ENCODE assay signal across 8 cellular contexts in the genomic region with DNA sequence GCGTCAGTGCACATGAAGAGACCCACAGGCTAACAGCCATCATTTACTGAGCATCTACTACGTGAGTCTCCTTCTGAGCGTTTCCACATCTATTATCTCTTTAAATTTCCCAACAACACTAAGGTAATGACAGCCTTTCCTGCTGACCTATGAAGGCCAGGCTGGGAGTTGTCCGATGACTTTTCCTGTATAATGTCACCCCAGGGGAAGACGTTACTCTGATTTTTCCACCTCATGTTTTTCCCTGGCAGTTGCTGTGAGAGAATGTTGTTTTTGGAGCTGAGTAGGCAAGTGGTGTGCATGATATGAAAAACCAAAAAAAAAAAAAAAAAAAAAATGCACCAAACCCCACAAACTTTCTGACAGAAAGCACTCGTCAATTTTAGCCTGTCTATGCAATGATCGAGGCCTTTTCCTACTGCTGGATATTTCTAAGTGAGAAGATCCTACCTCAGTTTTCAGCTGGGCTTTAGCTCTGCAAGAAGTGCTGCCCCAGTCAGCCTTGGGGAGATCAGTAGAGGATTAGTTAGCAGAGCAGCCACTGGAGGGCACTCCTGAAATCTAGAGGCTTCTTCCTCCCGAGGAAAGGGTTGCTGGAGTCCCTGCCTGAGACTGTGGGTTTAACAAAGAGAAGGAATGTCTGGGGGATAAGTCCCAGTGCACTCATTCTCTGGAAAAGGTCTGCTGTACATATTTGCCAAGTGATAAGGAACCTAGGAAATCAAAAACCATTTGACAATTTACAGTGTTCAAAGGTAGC.
A peak's percentile ranks its signal among the peaks of the same experiment; 100 is the strongest.
DNase-seq lines count a peak whose midpoint lies in the region; ATAC-seq and TF ChIP-seq lines count a peak whose summit lies in the region.

No MANE protein-coding gene starts in this region.

- peak; percentile 74 for ATAC-seq in GM21423 (IDR thresholded peaks at IDR 0.05; ENCODE audit: unreplicated experiment)
- ATAC-seq in RWPE2 (ENCODE audit: low read depth): peak; percentile 83
- no peak for ATAC-seq in GM19455 (IDR thresholded peaks at IDR 0.05; ENCODE audit: unreplicated experiment)

- no peak overlapping the region for H3K9ac ChIP-seq in neural progenitor cell

- no peak overlapping the region for H3K27ac ChIP-seq in RWPE2 (ENCODE audit: poor library complexity, severe bottlenecking)
- no peak overlapping the region for H3K27ac ChIP-seq in neural progenitor cell

- peaks cover 8% of the 10 kb centered on the region for H3K4me1 ChIP-seq in RWPE2 (ENCODE audit: insufficient read depth, poor library complexity, severe bottlenecking)
- peaks cover 13% of the 10 kb centered on the region for H3K4me1 ChIP-seq in neural progenitor cell

- H3K4me3 Mint-ChIP-seq in neural progenitor cell: no peak overlapping the region

- H3K9me3 ChIP-seq in RWPE2 (ENCODE audit: severe bottlenecking): no peaks in the 10 kb centered on the region
- no peaks in the 10 kb centered on the region for H3K9me3 ChIP-seq in neural progenitor cell (ENCODE audit: low read depth)

- H3K36me3 Mint-ChIP-seq in neural progenitor cell: no peaks in the 10 kb centered on the region

- TF ChIP-seq CTCF in RWPE2 (IDR thresholded peaks at IDR 0.05; ENCODE audit: poor library complexity, severe bottlenecking) (peak; percentile 79), fibroblast of mammary gland (conservative IDR thresholded peaks at IDR 0.05; ENCODE audit: control insufficient read depth, insufficient read depth, low read depth, low read length) (peak; percentile 74), neural progenitor cell (IDR thresholded peaks at IDR 0.05) (peak; percentile 66)

- H3K4me3 ChIP-seq in RWPE2 (ENCODE audit: severe bottlenecking) (no peak overlapping the region), fibroblast of mammary gland (ENCODE audit: control insufficient read depth, low read depth, low read length) (no peak overlapping the region), neural progenitor cell (no peak overlapping the region)

- no peaks in the 10 kb centered on the region for H3K9me3 Mint-ChIP-seq in neural progenitor cell

- H4K20me1 ChIP-seq in neural progenitor cell (ENCODE audit: low read depth): no peaks in the 10 kb centered on the region

- H3K36me3 ChIP-seq in RWPE2 (ENCODE audit: low read depth) (no peaks in the 10 kb centered on the region), neural progenitor cell (no peaks in the 10 kb centered on the region)

- H3K4me1 Mint-ChIP-seq in neural progenitor cell: peaks cover 32% of the 10 kb centered on the region

- no peak overlapping the region for H3K27ac Mint-ChIP-seq in neural progenitor cell

- no peaks in the 10 kb centered on the region for H3F3A ChIP-seq in neural progenitor cell (ENCODE audit: low read depth)

- H3K4me2 ChIP-seq in neural progenitor cell: no peak overlapping the region

- DNase-seq in DMS79 treated with DMSO at 0.1 percent for 48 hours (lab: John Stamatoyannopoulos, UW): peak; percentile 23
- DNase-seq in DMS79 (lab: John Stamatoyannopoulos, UW): no peak
- peak; percentile 74 to 75 for DNase-seq in Kasumi-1 (lab: John Stamatoyannopoulos, UW)
- no peak for DNase-seq in RWPE2 (ENCODE audit: low spot score)
- DNase-seq in fibroblast of mammary gland (ENCODE audit: low read depth): peak; percentile 73
- peak; percentile 84 for DNase-seq in neural progenitor cell (ENCODE audit: low spot score)

- H3K27me3 Mint-ChIP-seq in neural progenitor cell (ENCODE audit: insufficient read depth, low read depth): peaks cover 5% of the 10 kb centered on the region

- H3K27me3 ChIP-seq in RWPE2 (ENCODE audit: insufficient read depth, poor library complexity, severe bottlenecking): peaks cover 3% of the 10 kb centered on the region
- no peaks in the 10 kb centered on the region for H3K27me3 ChIP-seq in neural progenitor cell

- no peak overlapping the region for H2AFZ ChIP-seq in neural progenitor cell (replicated peaks)

- H3K79me2 ChIP-seq in neural progenitor cell (ENCODE audit: low read depth): no peaks in the 10 kb centered on the region

Comparison
In these comparisons a context has a peak if more than half of its experiments do, and no peak if none do; other contexts are left out.
1. DNase-seq: peak in DMS79 treated with DMSO at 0.1 percent for 48 hours (single experiment), Kasumi-1 (2 of 2), fibroblast of mammary gland (single experiment) and neural progenitor cell (single experiment); none in DMS79 (single experiment) and RWPE2 (single experiment).
2. Peak in every context shown above with its lines, with median percentiles within 50 percentile points of each other: CTCF ChIP-seq.